Comparison of ENCODE assay signal across 1 cellular context in genomic region chr11:117143390-117143789, GRCh38.
TF ChIP-seq lines count a peak whose summit lies in the region.

No MANE protein-coding gene starts in this region.

TF ChIP-seq in K562, 482 proteins besides CTCF, POLR2A, EP300 and RAD21 (continued from another document):
- peak; percentile 91 for TF ChIP-seq EGR1 (conservative IDR thresholded peaks at IDR 0.05)
- TF ChIP-seq NFIC (IDR thresholded peaks at IDR 0.05), result peak; percentile 3; the same call in 1 of the 2 replicates
- peak; percentile 91 for TF ChIP-seq ZFP91 (CRISPR knock-in tag; IDR thresholded peaks at IDR 0.05)
- TF ChIP-seq ARID4B (CRISPR knock-in tag; IDR thresholded peaks at IDR 0.05), result no peak
- no peak for TF ChIP-seq SMAD4 (CRISPR knock-in tag; conservative IDR thresholded peaks at IDR 0.05)
- no peak for TF ChIP-seq CHD1 (IDR thresholded peaks at IDR 0.05; ENCODE audit: low read length)
- peak; percentile 7; the same call in 1 of the 2 replicates for TF ChIP-seq C11orf30 (IDR thresholded peaks at IDR 0.05; ENCODE audit: low read depth)
- TF ChIP-seq RCOR1 (IDR thresholded peaks at IDR 0.05; ENCODE audit: borderline replicate concordance in 1 of 2, low read depth in 2 of 2, low read length in 2 of 2), result 0 out of 4 replicates have a peak, but pooled peaks of 1 of the 2 experiments have one; percentile 13
- peak; percentile 92 for TF ChIP-seq PRDM10 (IDR thresholded peaks at IDR 0.05; ENCODE audit: partially characterized antibody)
- TF ChIP-seq ETV1 (tag; conservative IDR thresholded peaks at IDR 0.05; ENCODE audit: low read depth), result no peak
TF ChIP-seq in K562: peak in this region for 8.
